8 cellular contexts compared by ENCODE assay signal in genomic region chr21:24428539-24429186, GRCh38.
DNase-seq lines count a peak whose midpoint lies in the region; ATAC-seq and TF ChIP-seq lines count a peak whose summit lies in the region.

No MANE protein-coding gene starts in this region.

- H3K4me1 Mint-ChIP-seq in CD4-positive, CD25-positive, alpha-beta regulatory T cell = peaks cover 0 to 5% (median 5%) of the 10 kb centered on the region in 4 donors
- no peaks in the 10 kb centered on the region for H3K4me1 Mint-ChIP-seq in progenitor cell of endocrine pancreas (ENCODE audit: low read depth)

- no peaks in the 10 kb centered on the region for H3K4me1 ChIP-seq in CD4-positive, CD25-positive, alpha-beta regulatory T cell (ENCODE audit: control insufficient read depth, insufficient read depth, low read length, poor library complexity, severe bottlenecking)

- no peak for ATAC-seq in CD4-positive, CD25-positive, alpha-beta regulatory T cell (ENCODE audit: low read depth in 2 of 2)
- ATAC-seq in GM19324 (IDR thresholded peaks at IDR 0.05; ENCODE audit: low FRiP score, unreplicated experiment) (peak; percentile 89), HG03280 (IDR thresholded peaks at IDR 0.05; ENCODE audit: unreplicated experiment) (peak; percentile 81)
- peak; percentile 63 to 89 for ATAC-seq in activated naive CD4-positive, alpha-beta T cell treated with anti-CD3 and anti-CD28 coated beads, Interleukin-2, amount 50 U/mL, for 72 hours

- H3K27me3 Mint-ChIP-seq in CD4-positive, CD25-positive, alpha-beta regulatory T cell = no peaks in the 10 kb centered on the region
- H3K27me3 Mint-ChIP-seq in progenitor cell of endocrine pancreas = no peaks in the 10 kb centered on the region

- peaks cover 0 to 2% of the 10 kb centered on the region in 2 experiments for H3K9me3 ChIP-seq in CD4-positive, CD25-positive, alpha-beta regulatory T cell (ENCODE audit: control insufficient read depth in 2 of 2, low read length in 2 of 2)

- no peaks in the 10 kb centered on the region for H3K36me3 Mint-ChIP-seq in CD4-positive, CD25-positive, alpha-beta regulatory T cell
- peaks cover 8 to 14% of the 10 kb centered on the region in 2 donors for H3K36me3 Mint-ChIP-seq in activated naive CD4-positive, alpha-beta T cell treated with anti-CD3 and anti-CD28 coated beads, Interleukin-2, amount 50 U/mL, for 72 hours
- no peaks in the 10 kb centered on the region for H3K36me3 Mint-ChIP-seq in progenitor cell of endocrine pancreas (ENCODE audit: insufficient read depth)

- H3K4me3 ChIP-seq in CD4-positive, CD25-positive, alpha-beta regulatory T cell (ENCODE audit: low read depth, low read length) = peak overlapping the region; percentile 83

- H3K4me3 Mint-ChIP-seq in CD4-positive, CD25-positive, alpha-beta regulatory T cell = peak overlapping the region; percentile 30 to 87 (median 83)
- no peak overlapping the region for H3K4me3 Mint-ChIP-seq in progenitor cell of endocrine pancreas (ENCODE audit: low read depth)

- no peaks in the 10 kb centered on the region for H3K36me3 ChIP-seq in CD4-positive, CD25-positive, alpha-beta regulatory T cell (ENCODE audit: control insufficient read depth, insufficient read depth, low read length)

- DNase-seq in CD4-positive, CD25-positive, alpha-beta regulatory T cell = peak in 2 of 3 donors; percentile 16 to 35
- peak in 1 of 2 donors; percentile 6 for DNase-seq in activated naive CD4-positive, alpha-beta T cell treated with anti-CD3 and anti-CD28 coated beads, Interleukin-2, amount 50 U/mL, for 72 hours (ENCODE audit: low spot score in 2 of 2)
- DNase-seq in mesenteric fat pad (ENCODE audit: low spot score) (no peak), progenitor cell of endocrine pancreas (ENCODE audit: low spot score, unreplicated experiment) (no peak), cerebellar cortex (ENCODE audit: low spot score) (no peak)
- no peak for DNase-seq in activated CD4-positive, CD25-positive, alpha-beta regulatory T cell treated with anti-CD3 and anti-CD28 coated beads, Interleukin-2, amount 50 U/mL, for 72 hours

- no peak for TF ChIP-seq CTCF in progenitor cell of endocrine pancreas (IDR thresholded peaks at IDR 0.05; ENCODE audit: unreplicated experiment)

- H3K27ac ChIP-seq in CD4-positive, CD25-positive, alpha-beta regulatory T cell (ENCODE audit: insufficient read depth, low read length, poor library complexity, severe bottlenecking) = no peak overlapping the region

- H3K27ac Mint-ChIP-seq in CD4-positive, CD25-positive, alpha-beta regulatory T cell = peak overlapping the region in 2 of 3 donors; percentile 81 to 88
- peak overlapping the region; percentile 93 to 94 for H3K27ac Mint-ChIP-seq in activated naive CD4-positive, alpha-beta T cell treated with anti-CD3 and anti-CD28 coated beads, Interleukin-2, amount 50 U/mL, for 72 hours
- no peak overlapping the region for H3K27ac Mint-ChIP-seq in progenitor cell of endocrine pancreas

- peaks cover 0 to 14% (median 4%) of the 10 kb centered on the region in 7 donors for H3K9me3 Mint-ChIP-seq in CD4-positive, CD25-positive, alpha-beta regulatory T cell
- H3K9me3 Mint-ChIP-seq in activated naive CD4-positive, alpha-beta T cell treated with anti-CD3 and anti-CD28 coated beads, Interleukin-2, amount 50 U/mL, for 72 hours = peaks cover 5 to 6% of the 10 kb centered on the region in 2 donors
- H3K9me3 Mint-ChIP-seq in progenitor cell of endocrine pancreas (ENCODE audit: low read depth) = peaks cover 14% of the 10 kb centered on the region

- no peaks in the 10 kb centered on the region for H3K27me3 ChIP-seq in CD4-positive, CD25-positive, alpha-beta regulatory T cell (ENCODE audit: control insufficient read depth, insufficient read depth, low read length)

Comparison
In these comparisons a context has a peak if more than half of its experiments do, and no peak if none do; other contexts are left out.
1. ATAC-seq: peak in GM19324 (single experiment), HG03280 (single experiment) and activated naive CD4-positive, alpha-beta T cell treated with anti-CD3 and anti-CD28 coated beads, Interleukin-2, amount 50 U/mL, for 72 hours (2 of 2); none in CD4-positive, CD25-positive, alpha-beta regulatory T cell (0 of 2).
2. DNase-seq: peak in CD4-positive, CD25-positive, alpha-beta regulatory T cell (2 of 3); none in mesenteric fat pad (single experiment), activated CD4-positive, CD25-positive, alpha-beta regulatory T cell treated with anti-CD3 and anti-CD28 coated beads, Interleukin-2, amount 50 U/mL, for 72 hours (single experiment), progenitor cell of endocrine pancreas (single experiment) and cerebellar cortex (single experiment).